In the genomic region with DNA sequence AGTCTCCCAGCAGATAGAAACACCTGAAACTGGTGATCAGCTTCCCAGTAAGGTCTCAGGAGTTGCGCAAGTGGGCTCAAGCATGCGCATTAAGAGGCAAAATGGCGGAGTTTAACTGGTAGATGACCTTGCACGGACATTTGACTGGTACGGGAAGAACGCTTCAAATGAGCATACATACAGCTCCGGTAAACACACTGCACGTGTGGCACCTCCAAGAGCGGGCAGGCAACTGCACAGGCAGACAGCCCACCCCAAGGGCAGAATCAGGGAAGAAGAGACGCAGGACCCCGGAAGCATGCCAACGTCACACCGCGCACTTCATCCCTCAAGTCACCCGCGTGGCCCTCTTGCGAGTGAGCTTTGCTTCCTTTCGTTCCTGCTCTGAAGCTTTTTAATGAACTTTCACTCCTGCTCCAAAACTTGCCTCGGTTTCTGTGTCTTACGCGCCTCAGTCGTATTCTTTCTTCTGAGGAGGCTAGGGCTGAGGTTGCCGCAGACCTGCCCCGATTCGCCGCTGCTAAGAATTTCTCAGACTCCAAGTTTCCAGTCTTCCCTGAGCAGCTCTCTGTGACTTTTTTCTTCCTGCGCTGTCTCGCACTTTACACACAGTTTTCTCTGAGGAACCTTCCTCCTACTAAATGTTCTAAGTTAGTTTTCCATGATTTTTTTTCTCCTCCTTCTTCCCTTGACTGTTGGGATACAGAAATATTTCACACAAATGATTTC, we compare ENCODE assay signal across 10 cellular contexts.
DNase-seq lines count a peak whose midpoint lies in the region; ATAC-seq and TF ChIP-seq lines count a peak whose summit lies in the region.
"Had no signal": no experiment of that assay in that cellular context is flagged by ENCODE, and none has a peak within 500 bp of the region (broad histone marks: within the 10 kb centered on the region; RNA-seq: fewer than 3 reads in every experiment).

No MANE protein-coding gene starts in this region.

- H2AFZ ChIP-seq in PC-3 (ENCODE audit: low read length) = no peak overlapping the region

- no peak for ATAC-seq in activated CD8-positive, alpha-beta memory T cell treated with anti-CD3 and anti-CD28 coated beads, Interleukin-2, amount 10 ng/mL, durations not matched to agents 7 days and 5 days
- ATAC-seq in PC-3 = no peak

- H3K27ac ChIP-seq in suprapubic skin (no peak overlapping the region), PC-3 (ENCODE audit: low read length) (no peak overlapping the region)

- no peak for TF ChIP-seq EP300 in suprapubic skin (IDR thresholded peaks at IDR 0.05)

- no peaks in the 10 kb centered on the region for H3K36me3 Mint-ChIP-seq in activated CD8-positive, alpha-beta memory T cell treated with anti-CD3 and anti-CD28 coated beads, Interleukin-2, amount 10 ng/mL, durations not matched to agents 7 days and 5 days

- BruUV-seq in PC-3 (replicated peaks; lab: Mats Ljungman, UMichigan) = no TSS peak

- CTCF ChIA-PET in activated CD8-positive, alpha-beta memory T cell treated with anti-CD3 and anti-CD28 coated beads, Interleukin-2, amount 10 ng/mL, durations not matched to agents 7 days and 5 days (lab: Charles Lee) = no interaction called here
- CTCF ChIA-PET in PC-3 (lab: Charles Lee) = no interaction called here

- H4K20me1 ChIP-seq in PC-3 (ENCODE audit: low read length) = no peaks in the 10 kb centered on the region

- WGBS in suprapubic skin = 88% methylated on average over 28 of the region's 28 CpGs

- no peaks in the 10 kb centered on the region for H3K27me3 Mint-ChIP-seq in activated CD8-positive, alpha-beta memory T cell treated with anti-CD3 and anti-CD28 coated beads, Interleukin-2, amount 10 ng/mL, durations not matched to agents 7 days and 5 days

- no peak for TF ChIP-seq POLR2A in suprapubic skin (IDR thresholded peaks at IDR 0.05)

- H3K4me3 Mint-ChIP-seq in activated CD8-positive, alpha-beta memory T cell treated with anti-CD3 and anti-CD28 coated beads, Interleukin-2, amount 10 ng/mL, durations not matched to agents 7 days and 5 days = peak overlapping the region; percentile 28

- H3K4me1 ChIP-seq in suprapubic skin (no peaks in the 10 kb centered on the region), PC-3 (ENCODE audit: insufficient read depth, low read length) (no peaks in the 10 kb centered on the region)

- TF ChIP-seq CTCF in kidney epithelial cell (IDR thresholded peaks at IDR 0.05; ENCODE audit: insufficient read depth, low read length, poor library complexity, severe bottlenecking) = no peak
- no peak for TF ChIP-seq CTCF in suprapubic skin (IDR thresholded peaks at IDR 0.05)
- no peak for TF ChIP-seq CTCF in PC-3 (conservative IDR thresholded peaks at IDR 0.05; ENCODE audit: low read depth, low read length)

- H3K27me3 ChIP-seq in kidney epithelial cell (ENCODE audit: control insufficient read depth, insufficient read depth, low read length) (no peaks in the 10 kb centered on the region), suprapubic skin (no peaks in the 10 kb centered on the region), PC-3 (ENCODE audit: low read length) (no peaks in the 10 kb centered on the region)

- POLR2A ChIA-PET in PC-3 (lab: Charles Lee; ENCODE audit: unreplicated experiment) = no interaction called here

- H3K9ac ChIP-seq in PC-3 (ENCODE audit: low read length) = no peak overlapping the region

- no peaks in the 10 kb centered on the region for H3K9me2 ChIP-seq in PC-3 (replicated peaks; ENCODE audit: low read length)

- intact Hi-C loops in PC-3 (cut with micrococcal nuclease) = no loop called here

- H3K4me3 ChIP-seq in kidney epithelial cell (ENCODE audit: low read depth, low read length) = peak overlapping the region; percentile 24
- peak overlapping the region; percentile 34 for H3K4me3 ChIP-seq in suprapubic skin
- H3K4me3 ChIP-seq in PC-3 (ENCODE audit: low read length) = no peak overlapping the region

- H3F3A ChIP-seq in PC-3 (ENCODE audit: low read length, unreplicated experiment) = no peaks in the 10 kb centered on the region

- no peaks in the 10 kb centered on the region for H3K4me1 Mint-ChIP-seq in activated CD8-positive, alpha-beta memory T cell treated with anti-CD3 and anti-CD28 coated beads, Interleukin-2, amount 10 ng/mL, durations not matched to agents 7 days and 5 days

- H3K36me3 ChIP-seq in kidney epithelial cell (ENCODE audit: control insufficient read depth, insufficient read depth, low read length) (no peaks in the 10 kb centered on the region), suprapubic skin (no peaks in the 10 kb centered on the region), PC-3 (ENCODE audit: low read depth, low read length) (no peaks in the 10 kb centered on the region)

- H3K79me2 ChIP-seq in PC-3 (ENCODE audit: low read length) = no peaks in the 10 kb centered on the region

- H3K9me3 Mint-ChIP-seq in activated CD8-positive, alpha-beta memory T cell treated with anti-CD3 and anti-CD28 coated beads, Interleukin-2, amount 10 ng/mL, durations not matched to agents 7 days and 5 days (ENCODE audit: low read depth) = peaks cover 8% of the 10 kb centered on the region

- H3K4me2 ChIP-seq in PC-3 (ENCODE audit: low read length) = no peak overlapping the region

- no peak for DNase-seq in activated CD8-positive, alpha-beta memory T cell treated with anti-CD3 and anti-CD28 coated beads, Interleukin-2, amount 10 ng/mL, durations not matched to agents 7 days and 5 days
- no peak for DNase-seq in activated CD8-positive, alpha-beta memory T cell treated with anti-CD3 and anti-CD28 coated beads, Interleukin-2, amount 50 U/mL, for 4 hours
- peak; percentile 12 for DNase-seq in astrocyte of the hippocampus (ENCODE audit: low read depth, low spot score)
- no peak for DNase-seq in kidney epithelial cell (ENCODE audit: low read depth)
- DNase-seq in suprapubic skin (ENCODE audit: low spot score in 2 of 2) = no peak
- no peak for DNase-seq in iPS-NIHi11 (ENCODE audit: low spot score)
- DNase-seq in PC-3 = no peak
- DNase-seq in NCI-H146 (lab: John Stamatoyannopoulos, UW) = no peak
- DNase-seq: effector memory CD4-positive, alpha-beta T cell; NCI-H774 had no signal

- peak overlapping the region; percentile 64 for H3K27ac Mint-ChIP-seq in activated CD8-positive, alpha-beta memory T cell treated with anti-CD3 and anti-CD28 coated beads, Interleukin-2, amount 10 ng/mL, durations not matched to agents 7 days and 5 days

- H3K9me3 ChIP-seq in suprapubic skin (peaks cover 5% of the 10 kb centered on the region), PC-3 (ENCODE audit: low read length) (no peaks in the 10 kb centered on the region)
